Comparison of ENCODE assay signal across 1 cellular context in the genomic region with DNA sequence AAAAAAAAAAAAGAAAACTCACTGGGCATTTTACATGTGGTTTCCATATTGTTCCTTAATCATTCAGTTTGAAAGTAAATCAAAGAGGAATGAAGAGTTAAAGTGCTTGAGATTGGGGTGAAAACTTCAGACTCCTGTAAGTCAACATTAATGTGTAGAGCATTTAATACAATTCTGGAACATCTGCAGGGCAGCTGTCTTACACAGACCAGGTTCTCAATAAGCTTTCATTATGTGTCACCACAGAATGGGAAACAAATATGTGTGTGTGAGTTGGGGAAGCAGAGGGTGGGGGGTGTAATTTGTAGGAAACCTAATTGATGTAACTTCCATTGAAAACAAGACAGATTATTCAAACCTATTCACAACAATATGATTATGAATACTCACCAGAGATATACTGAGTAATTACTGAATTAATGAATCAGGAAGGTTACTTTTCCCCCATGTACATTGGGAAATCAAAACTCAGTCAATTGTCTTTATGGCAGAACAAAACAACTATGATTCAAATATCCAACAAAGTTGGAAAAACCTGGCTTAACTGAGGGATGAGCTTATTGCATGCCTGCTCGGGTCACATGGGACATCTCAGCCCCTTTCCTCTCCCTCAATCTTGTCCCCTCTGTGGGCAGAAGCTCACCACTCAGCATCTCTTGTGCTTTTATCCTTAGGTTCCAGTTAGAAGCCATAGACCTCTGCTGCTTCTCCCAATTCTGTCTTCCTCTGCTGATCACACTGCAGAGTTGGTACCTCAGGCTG.
TF ChIP-seq lines count a peak whose summit lies in the region.

No MANE protein-coding gene starts in this region.

TF ChIP-seq in GM12878, 131 proteins besides CTCF, POLR2A, EP300 and RAD21:
- no peak for TF ChIP-seq CEBPZ (IDR thresholded peaks at IDR 0.05; ENCODE audit: low read depth, low read length)
- no peak for TF ChIP-seq NFIC (IDR thresholded peaks at IDR 0.05; ENCODE audit: low read depth, low read length)
- TF ChIP-seq NRF1 (conservative IDR thresholded peaks at IDR 0.05; ENCODE audit: low read depth, low read length) = no peak
- no peak for TF ChIP-seq FOS (IDR thresholded peaks at IDR 0.05; ENCODE audit: borderline replicate concordance, extremely low read depth, insufficient read length)
- no peak for TF ChIP-seq ATF3 (IDR thresholded peaks at IDR 0.05; ENCODE audit: borderline replicate concordance, extremely low read depth, low read depth, low read length)
- TF ChIP-seq BMI1 (IDR thresholded peaks at IDR 0.05; ENCODE audit: borderline replicate concordance) = no peak
- no peak for TF ChIP-seq HDAC6 (IDR thresholded peaks at IDR 0.05; ENCODE audit: unreplicated experiment)
- TF ChIP-seq ETV6 (conservative IDR thresholded peaks at IDR 0.05 in 1 of 2, IDR thresholded peaks at IDR 0.05 in 1 of 2; ENCODE audit: borderline replicate concordance in 1 of 2, low read depth in 1 of 2) = no peak
- TF ChIP-seq, protein P1, sequence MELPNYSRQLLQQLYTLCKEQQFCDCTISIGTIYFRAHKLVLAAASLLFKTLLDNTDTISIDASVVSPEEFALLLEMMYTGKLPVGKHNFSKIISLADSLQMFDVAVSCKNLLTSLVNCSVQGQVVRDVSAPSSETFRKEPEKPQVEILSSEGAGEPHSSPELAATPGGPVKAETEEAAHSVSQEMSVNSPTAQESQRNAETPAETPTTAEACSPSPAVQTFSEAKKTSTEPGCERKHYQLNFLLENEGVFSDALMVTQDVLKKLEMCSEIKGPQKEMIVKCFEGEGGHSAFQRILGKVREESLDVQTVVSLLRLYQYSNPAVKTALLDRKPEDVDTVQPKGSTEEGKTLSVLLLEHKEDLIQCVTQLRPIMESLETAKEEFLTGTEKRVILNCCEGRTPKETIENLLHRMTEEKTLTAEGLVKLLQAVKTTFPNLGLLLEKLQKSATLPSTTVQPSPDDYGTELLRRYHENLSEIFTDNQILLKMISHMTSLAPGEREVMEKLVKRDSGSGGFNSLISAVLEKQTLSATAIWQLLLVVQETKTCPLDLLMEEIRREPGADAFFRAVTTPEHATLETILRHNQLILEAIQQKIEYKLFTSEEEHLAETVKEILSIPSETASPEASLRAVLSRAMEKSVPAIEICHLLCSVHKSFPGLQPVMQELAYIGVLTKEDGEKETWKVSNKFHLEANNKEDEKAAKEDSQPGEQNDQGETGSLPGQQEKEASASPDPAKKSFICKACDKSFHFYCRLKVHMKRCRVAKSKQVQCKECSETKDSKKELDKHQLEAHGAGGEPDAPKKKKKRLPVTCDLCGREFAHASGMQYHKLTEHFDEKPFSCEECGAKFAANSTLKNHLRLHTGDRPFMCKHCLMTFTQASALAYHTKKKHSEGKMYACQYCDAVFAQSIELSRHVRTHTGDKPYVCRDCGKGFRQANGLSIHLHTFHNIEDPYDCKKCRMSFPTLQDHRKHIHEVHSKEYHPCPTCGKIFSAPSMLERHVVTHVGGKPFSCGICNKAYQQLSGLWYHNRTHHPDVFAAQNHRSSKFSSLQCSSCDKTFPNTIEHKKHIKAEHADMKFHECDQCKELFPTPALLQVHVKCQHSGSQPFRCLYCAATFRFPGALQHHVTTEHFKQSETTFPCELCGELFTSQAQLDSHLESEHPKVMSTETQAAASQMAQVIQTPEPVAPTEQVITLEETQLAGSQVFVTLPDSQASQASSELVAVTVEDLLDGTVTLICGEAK (IDR thresholded peaks at IDR 0.05; ENCODE audit: borderline replicate concordance) = no peak
- no peak for TF ChIP-seq CBFB (IDR thresholded peaks at IDR 0.05; ENCODE audit: low read depth)
- TF ChIP-seq IRF4 (IDR thresholded peaks at IDR 0.05; ENCODE audit: low read depth, low read length) = no peak
- no peak for TF ChIP-seq SMC3 (IDR thresholded peaks at IDR 0.05; ENCODE audit: borderline replicate concordance, low read length)
- no peak for TF ChIP-seq ZZZ3 (IDR thresholded peaks at IDR 0.05; ENCODE audit: control insufficient read depth, insufficient read length, low read depth)
- no peak for TF ChIP-seq LARP7 (IDR thresholded peaks at IDR 0.05)
- no peak for TF ChIP-seq CREB1 (IDR thresholded peaks at IDR 0.05; ENCODE audit: low read depth)
- TF ChIP-seq SUPT20H (IDR thresholded peaks at IDR 0.05; ENCODE audit: borderline replicate concordance, control insufficient read depth, low read depth, low read length) = no peak
- TF ChIP-seq JUND (IDR thresholded peaks at IDR 0.05; ENCODE audit: low read depth, low read length) = no peak
TF ChIP-seq in GM12878: peak in this region for 0.
